In genomic region chr12:26771861-26772260, GRCh38 we compare ENCODE assay signal across 6 cellular contexts.
"Had no signal": no experiment of that assay in that cellular context is flagged by ENCODE, and none has a peak within 500 bp of the region (broad histone marks: within the 10 kb centered on the region; RNA-seq: fewer than 3 reads in every experiment).

No MANE protein-coding gene starts in this region.

- H3K4me3 ChIP-seq: K562 had no signal

- H3K27ac ChIP-seq: HL-60 had no signal

- DNase-seq: IMR-90, KBM-7, KG1 had no signal

- ATAC-seq: HepG2, K562 had no signal
